12 cellular contexts compared by ENCODE assay signal in genomic region chr6:1363729-1364572, GRCh38. TPM values are rescaled to one million over a fixed set of nuclear protein-coding genes. Genes with fewer than 3 reads are reported as not detected.
A peak's percentile ranks its signal among the peaks of the same experiment; 100 is the strongest.
DNase-seq lines count a peak whose midpoint lies in the region; ATAC-seq, FAIRE-seq and TF ChIP-seq lines count a peak whose summit lies in the region.
"Had no signal": no experiment of that assay in that cellular context is flagged by ENCODE, and none has a peak within 500 bp of the region (broad histone marks: within the 10 kb centered on the region; RNA-seq: fewer than 3 reads in every experiment).

No MANE protein-coding gene starts in this region.

- H3K4me1 Mint-ChIP-seq in HFFc6 (ENCODE audit: low read depth) (peaks cover 33% of the 10 kb centered on the region), brain (no peaks in the 10 kb centered on the region)
- H3K4me1 Mint-ChIP-seq: activated naive CD8-positive, alpha-beta T cell treated with anti-CD3 and anti-CD28 coated beads, Interleukin-2, amount 10 ng/mL, durations not matched to agents 7 days and 5 days had no signal

- peak; percentile 43 to 55 for TF ChIP-seq RAD21 in liver (IDR thresholded peaks at IDR 0.05)

- H3K36me3 ChIP-seq in liver (ENCODE audit: control insufficient read depth in 4 of 4, insufficient read depth in 3 of 4, low read depth in 1 of 4, low read length in 3 of 4): no peaks in the 10 kb centered on the region

- no peaks in the 10 kb centered on the region for H3K9me3 ChIP-seq in liver (ENCODE audit: control insufficient read depth in 4 of 4, low read length in 3 of 4)

- peak overlapping the region; percentile 58 for H3K4me3 Mint-ChIP-seq in HFFc6
- no peak overlapping the region for H3K4me3 Mint-ChIP-seq in brain
- H3K4me3 Mint-ChIP-seq: activated naive CD8-positive, alpha-beta T cell treated with anti-CD3 and anti-CD28 coated beads, Interleukin-2, amount 10 ng/mL, durations not matched to agents 7 days and 5 days had no signal

- no peaks in the 10 kb centered on the region for H3K4me1 ChIP-seq in liver (ENCODE audit: control insufficient read depth in 4 of 4, insufficient read depth in 4 of 4, low read length in 3 of 4)

- no peak for ATAC-seq in GM21526 (IDR thresholded peaks at IDR 0.05; ENCODE audit: low FRiP score, unreplicated experiment)
- no peak for ATAC-seq in activated naive CD4-positive, alpha-beta T cell treated with anti-CD3 and anti-CD28 coated beads, Interleukin-2, amount 50 U/mL, for 72 hours

- peaks cover 13% of the 10 kb centered on the region for H3K27me3 Mint-ChIP-seq in HFFc6 (ENCODE audit: insufficient read depth)
- peaks cover 59% of the 10 kb centered on the region for H3K27me3 Mint-ChIP-seq in brain

- no peak overlapping the region for H3K4me3 ChIP-seq in liver (ENCODE audit: low read depth in 1 of 3, low read length in 3 of 3)

- 53% methylated on average over 16 of the region's 16 CpGs for WGBS in liver

- no peak for FAIRE-seq in frontal cortex (lab: Jason Lieb, UNC)

- no peak overlapping the region for H3K27ac ChIP-seq in liver (ENCODE audit: low read depth in 1 of 2, low read length in 2 of 2)

- H3K36me3 Mint-ChIP-seq in HFFc6 (ENCODE audit: low read depth): no peaks in the 10 kb centered on the region
- no peaks in the 10 kb centered on the region for H3K36me3 Mint-ChIP-seq in brain
- H3K36me3 Mint-ChIP-seq in activated naive CD4-positive, alpha-beta T cell treated with anti-CD3 and anti-CD28 coated beads, Interleukin-2, amount 50 U/mL, for 72 hours: peaks cover 0 to under 1% of the 10 kb centered on the region in 2 donors
- H3K36me3 Mint-ChIP-seq: activated naive CD8-positive, alpha-beta T cell treated with anti-CD3 and anti-CD28 coated beads, Interleukin-2, amount 10 ng/mL, durations not matched to agents 7 days and 5 days had no signal

- H3K9ac ChIP-seq in liver (ENCODE audit: low read depth in 1 of 2, low read length in 2 of 2): no peak overlapping the region

- DNase-seq in AG20443 (ENCODE audit: low spot score): peak; percentile 67
- DNase-seq in HFFc6: peak; percentile 64
- no peak for DNase-seq in inferior parietal cortex (ENCODE audit: extremely low spot score)
- DNase-seq in frontal cortex (ENCODE audit: low spot score in 2 of 2): no peak
- no peak for DNase-seq in activated naive CD4-positive, alpha-beta T cell treated with anti-CD3 and anti-CD28 coated beads, Interleukin-2, amount 50 U/mL, for 72 hours (ENCODE audit: low spot score in 2 of 2)
- DNase-seq: activated naive CD8-positive, alpha-beta T cell treated with anti-CD3 and anti-CD28 coated beads, Interleukin-2, amount 10 ng/mL, durations not matched to agents 7 days and 5 days; NCI-H1092; stimulated activated CD4-positive, alpha-beta T cell treated with anti-CD3 and anti-CD28 coated beads, Interleukin-4, amount 100 ng/mL, for 1 hour; T1000 had no signal

- H3K9me3 Mint-ChIP-seq in HFFc6: no peaks in the 10 kb centered on the region
- peaks cover 0 to 12% (median 2%) of the 10 kb centered on the region in 5 experiments for H3K9me3 Mint-ChIP-seq in brain
- no peaks in the 10 kb centered on the region for H3K9me3 Mint-ChIP-seq in activated naive CD4-positive, alpha-beta T cell treated with anti-CD3 and anti-CD28 coated beads, Interleukin-2, amount 50 U/mL, for 72 hours
- H3K9me3 Mint-ChIP-seq: activated naive CD8-positive, alpha-beta T cell treated with anti-CD3 and anti-CD28 coated beads, Interleukin-2, amount 10 ng/mL, durations not matched to agents 7 days and 5 days had no signal

- TF ChIP-seq CTCF in HFFc6 (IDR thresholded peaks at IDR 0.05) (peak; percentile 73), brain (conservative IDR thresholded peaks at IDR 0.05) (peak; percentile 23 to 36), liver (IDR thresholded peaks at IDR 0.05; ENCODE audit: low read depth, low read length, missing input control) (peak; percentile 23)

- H3K27ac Mint-ChIP-seq in HFFc6: peak overlapping the region; percentile 66
- peak overlapping the region in 1 of 5 experiments; percentile 46 for H3K27ac Mint-ChIP-seq in brain
- H3K27ac Mint-ChIP-seq in activated naive CD4-positive, alpha-beta T cell treated with anti-CD3 and anti-CD28 coated beads, Interleukin-2, amount 50 U/mL, for 72 hours: no peak overlapping the region
- H3K27ac Mint-ChIP-seq: activated naive CD8-positive, alpha-beta T cell treated with anti-CD3 and anti-CD28 coated beads, Interleukin-2, amount 10 ng/mL, durations not matched to agents 7 days and 5 days had no signal

- H3K27me3 ChIP-seq in liver (ENCODE audit: control insufficient read depth in 4 of 4, insufficient read depth in 4 of 4, low read length in 3 of 4): peaks cover 0 to 5% (median 3%) of the 10 kb centered on the region in 4 donors

TF ChIP-seq in liver, 16 proteins besides CTCF, POLR2A, EP300 and RAD21:
- TF ChIP-seq EGR1 (IDR thresholded peaks at IDR 0.05; ENCODE audit: low read depth in 2 of 2): no peak
- peak; percentile 22 for TF ChIP-seq NR2F2 (IDR thresholded peaks at IDR 0.05)
- TF ChIP-seq FOXA1 (IDR thresholded peaks at IDR 0.05): no peak

RNA-seq across cellular contexts. Expression of gene FOXF2, which starts 25.4 kb away (rescaled TPM):
- 10 to 100 TPM; 15.4 to 31.8 (median 29.5) TPM for total RNA-seq in HFFc6 (2021; fragmentation: NEBNext Ultra II Directional; extraction: Animal tissue kit (Norgen Biotek cat#: 25700))
- polyA plus RNA-seq in brain (ENCODE audit: insufficient read depth, low read depth, low replicate concordance) (2.6 TPM), liver (not detected)
- total RNA-seq in liver (under 1 TPM in 1 of 2 donors, not detected in 1; 0.05 TPM), frontal cortex (1.2 TPM)
- total RNA-seq in activated naive CD4-positive, alpha-beta T cell treated with anti-CD3 and anti-CD28 coated beads, Interleukin-2, amount 50 U/mL, for 72 hours: not detected
- total RNA-seq: activated naive CD8-positive, alpha-beta T cell treated with anti-CD3 and anti-CD28 coated beads, Interleukin-2, amount 10 ng/mL, durations not matched to agents 7 days and 5 days had no signal

RNA-seq across cellular contexts. Expression of gene FOXQ1, which starts 52.1 kb away (rescaled TPM):
- total RNA-seq in HFFc6 (2021; fragmentation: NEBNext Ultra II Directional; extraction: Animal tissue kit (Norgen Biotek cat#: 25700)): 1 to 10 TPM in 5 of 6 experiments, under 1 TPM in 1; 0.74 to 3.2 (median 2.7) TPM
- polyA plus RNA-seq in brain (ENCODE audit: insufficient read depth, low read depth, low replicate concordance) (0.98 TPM), liver (under 1 TPM in 1 of 2 donors, not detected in 1; 0.28 TPM)
- total RNA-seq in liver (1 to 10 TPM in 1 of 2 donors, not detected in 1; 1.1 TPM), frontal cortex (1.2 TPM)
- total RNA-seq in activated naive CD4-positive, alpha-beta T cell treated with anti-CD3 and anti-CD28 coated beads, Interleukin-2, amount 50 U/mL, for 72 hours: not detected
- total RNA-seq: activated naive CD8-positive, alpha-beta T cell treated with anti-CD3 and anti-CD28 coated beads, Interleukin-2, amount 10 ng/mL, durations not matched to agents 7 days and 5 days had no signal

Comparison
In these comparisons a context has a peak if more than half of its experiments do, and no peak if none do; other contexts are left out.
1. DNase-seq: peak in AG20443 (single experiment) and HFFc6 (single experiment); none in inferior parietal cortex (single experiment), frontal cortex (0 of 2) and activated naive CD4-positive, alpha-beta T cell treated with anti-CD3 and anti-CD28 coated beads, Interleukin-2, amount 50 U/mL, for 72 hours (0 of 2).
2. CTCF ChIP-seq: peak in every context shown above with its lines; median percentile 73 in HFFc6; 30 in brain; 23 in liver.